ENCODE assay signal across 24 cellular contexts in genomic region chr6:84172080-84172479, GRCh38.
"Had no signal": no experiment of that assay in that cellular context is flagged by ENCODE, and none has a peak within 500 bp of the region (broad histone marks: within the 10 kb centered on the region; RNA-seq: fewer than 3 reads in every experiment).

No MANE protein-coding gene starts in this region.

- H3K9me3 ChIP-seq: colonic mucosa, esophagus muscularis mucosa, heart right ventricle, left lung, prostate gland, right atrium auricular region, sigmoid colon, stomach, thyroid gland, vagina had no signal

- H3K4me1 Mint-ChIP-seq: mesothelial cell of epicardium; nephron; stimulated activated effector memory CD8-positive, alpha-beta T cell treated with anti-CD3 and anti-CD28 coated beads, Interleukin-12 subunit alpha, Interleukin-12 subunit beta, amount 100 ng/mL, for 72 hours had no signal

- H3K36me3 ChIP-seq: colonic mucosa, prostate gland had no signal

- H3K4me3 Mint-ChIP-seq: dendritic cell treated with granulocyte-macrophage colony-stimulating factor and Interleukin-4, amounts not matched to agents 40 ng/mL and 50 ng/mL, for 4 days; mesothelial cell of epicardium; naive thymus-derived CD4-positive, alpha-beta T cell; nephron; stimulated activated effector memory CD8-positive, alpha-beta T cell treated with anti-CD3 and anti-CD28 coated beads, Interleukin-12 subunit alpha, Interleukin-12 subunit beta, amount 100 ng/mL, for 72 hours had no signal

- H3K4me1 ChIP-seq: colonic mucosa, esophagus muscularis mucosa, left lung, prostate gland, right atrium auricular region, sigmoid colon, stomach, thyroid gland, vagina had no signal

- H3K9me3 Mint-ChIP-seq: dendritic cell treated with granulocyte-macrophage colony-stimulating factor and Interleukin-4, amounts not matched to agents 40 ng/mL and 50 ng/mL, for 4 days; mesothelial cell of epicardium; nephron; stimulated activated effector memory CD8-positive, alpha-beta T cell treated with anti-CD3 and anti-CD28 coated beads, Interleukin-12 subunit alpha, Interleukin-12 subunit beta, amount 100 ng/mL, for 72 hours had no signal

- H3K27ac ChIP-seq: colonic mucosa, esophagus muscularis mucosa, heart right ventricle, left lung, prostate gland, right atrium auricular region, sigmoid colon, stomach, thyroid gland, vagina had no signal

- H3K27me3 Mint-ChIP-seq: dendritic cell treated with granulocyte-macrophage colony-stimulating factor and Interleukin-4, amounts not matched to agents 40 ng/mL and 50 ng/mL, for 4 days; naive thymus-derived CD4-positive, alpha-beta T cell had no signal

- H3K27ac Mint-ChIP-seq: dendritic cell treated with granulocyte-macrophage colony-stimulating factor and Interleukin-4, amounts not matched to agents 40 ng/mL and 50 ng/mL, for 4 days; mesothelial cell of epicardium; naive thymus-derived CD4-positive, alpha-beta T cell; nephron; stimulated activated effector memory CD8-positive, alpha-beta T cell treated with anti-CD3 and anti-CD28 coated beads, Interleukin-12 subunit alpha, Interleukin-12 subunit beta, amount 100 ng/mL, for 72 hours had no signal

- H3K27me3 ChIP-seq: colonic mucosa, esophagus muscularis mucosa, heart right ventricle, left lung, right atrium auricular region, sigmoid colon, stomach, thyroid gland, vagina had no signal

- DNase-seq: colonic mucosa; effector CD8-positive, alpha-beta T cell; foreskin melanocyte; glutamatergic neuron; heart right ventricle; hypothalamus; left lung; mesenchymal stem cell; naive thymus-derived CD4-positive, alpha-beta T cell; nucleus accumbens; sigmoid colon; stimulated activated CD4-positive, alpha-beta T cell treated with anti-CD3 and anti-CD28 coated beads, Interleukin-2, amount 100 ng/mL, for 24 hours; stimulated activated CD4-positive, alpha-beta T cell treated with anti-CD3 and anti-CD28 coated beads, Interleukin-4, amount 100 ng/mL, for 24 hours; stimulated activated naive CD4-positive, alpha-beta T cell treated with Interleukin-2 at 50 U/mL for 16 hours; stomach; thyroid gland had no signal

- H3K4me3 ChIP-seq: colonic mucosa, esophagus muscularis mucosa, heart right ventricle, left lung, prostate gland, right atrium auricular region, sigmoid colon, stomach, thyroid gland, vagina had no signal
